8 cellular contexts compared by ENCODE assay signal in genomic region chr5:123089572-123089970, GRCh38. TPM values are rescaled to one million over a fixed set of nuclear protein-coding genes. Genes with fewer than 3 reads are reported as not detected.
DNase-seq lines count a peak whose midpoint lies in the region; ATAC-seq and TF ChIP-seq lines count a peak whose summit lies in the region.

No MANE protein-coding gene starts in this region.

- no peak for DNase-seq in AG04450 (ENCODE audit: low read depth, low spot score)
- peak; percentile 43 for DNase-seq in HT1080 (ENCODE audit: low read depth)
- peak; percentile 77 for DNase-seq in ecto neural progenitor cell (ENCODE audit: low spot score)
- peak in 1 of 3 donors; percentile 46 for DNase-seq in mucosa of descending colon
- no peak for DNase-seq in activated gamma-delta T cell (lab: John Stamatoyannopoulos, UW)
- no peak for DNase-seq in NCI-H1092 (lab: John Stamatoyannopoulos, UW)
- no peak for DNase-seq in NK-92 (lab: John Stamatoyannopoulos, UW; ENCODE audit: unreplicated experiment)

- CTCF ChIA-PET in AG04450 (lab: Charles Lee), result interaction anchor here (0.7 kb wide), 1 partner anchor 11 kb away, joined by 3 read pairs; no protein-coding TSS in a partner anchor

- H3K36me3 ChIP-seq in mucosa of descending colon (ENCODE audit: low read depth), result no peaks in the 10 kb centered on the region

- peaks cover 36% of the 10 kb centered on the region for H3K27me3 ChIP-seq in AG04450 (ENCODE audit: control insufficient read depth, insufficient read depth, low read length)

- no peak overlapping the region for H3K27ac ChIP-seq in AG04450 (ENCODE audit: low read depth, low read length)

- TF ChIP-seq CTCF in AG04450 (IDR thresholded peaks at IDR 0.05; ENCODE audit: low read depth, low read length), result no peak
- TF ChIP-seq CTCF in mucosa of descending colon (IDR thresholded peaks at IDR 0.05), result no peak

- intact Hi-C loops in mucosa of descending colon (cut with DNase I, micrococcal nuclease), result no loop called here

- POLR2A ChIA-PET in AG04450 (lab: Yijun Ruan, JAX), result interaction anchor here (1.3 kb wide), 1 partner anchor 67 kb away, joined by 11 read pairs; no protein-coding TSS in a partner anchor

- peak; percentile 61 for ATAC-seq in mucosa of descending colon
- no peak for ATAC-seq in HG03342 (IDR thresholded peaks at IDR 0.05; ENCODE audit: unreplicated experiment)

- H3K9me3 ChIP-seq in AG04450 (ENCODE audit: control insufficient read depth, insufficient read depth, low read length), result peaks cover 15% of the 10 kb centered on the region
- H3K9me3 ChIP-seq in mucosa of descending colon, result no peaks in the 10 kb centered on the region

- H3K4me1 ChIP-seq in mucosa of descending colon (ENCODE audit: low read depth), result peaks cover 14% of the 10 kb centered on the region

- H3K4me3 ChIP-seq in AG04450 (ENCODE audit: low read depth, low read length) (peak overlapping the region; percentile 73), mucosa of descending colon (no peak overlapping the region)

RNA-seq across cellular contexts. Expression of gene PRDM6, which starts 0.5 kb away (rescaled TPM):
- polyA plus RNA-seq in AG04450 (2011; rRNA removed), result 2.7 and 3.4 TPM in 2 replicates
- 5.4 and 5.8 TPM in 2 replicates for polyA minus RNA-seq in AG04450 (2011; rRNA and poly(A)+ RNA removed)
- total RNA-seq in HT1080 (2014; rRNA removed; shearing (Covaris generic)), result 0.03 and 0.42 TPM in 2 replicates
- polyA plus RNA-seq in HT1080 (2015; cell fraction: cytosol; rRNA removed), result 0.01 TPM in 2 replicates
- polyA plus RNA-seq in HT1080 (2015; cell fraction: nucleus; rRNA removed), result 0.01 and 0.06 TPM in 2 replicates
- 10 to 100 TPM in 1 of 3 donors, 1 to 10 TPM in 2; 2.1 to 21.1 (median 2.2) TPM for total RNA-seq in mucosa of descending colon

RNA-seq across cellular contexts. Expression of gene PPIC, which starts 53.0 kb away (rescaled TPM):
- 52.0 and 56.0 TPM in 2 replicates for polyA plus RNA-seq in AG04450 (2011; rRNA removed)
- 38.4 and 45.8 TPM in 2 replicates for polyA minus RNA-seq in AG04450 (2011; rRNA and poly(A)+ RNA removed)
- total RNA-seq in HT1080 (2014; rRNA removed; shearing (Covaris generic)), result 17.9 and 20.9 TPM in 2 replicates
- 44.6 and 47.3 TPM in 2 replicates for polyA plus RNA-seq in HT1080 (2015; cell fraction: cytosol; rRNA removed)
- polyA plus RNA-seq in HT1080 (2015; cell fraction: nucleus; rRNA removed), result 22.1 and 27.8 TPM in 2 replicates
- total RNA-seq in mucosa of descending colon, result 10 to 100 TPM; 49.7 to 68.8 (median 50.8) TPM

Comparison
In these comparisons a context has a peak if more than half of its experiments do, and no peak if none do; other contexts are left out.
1. DNase-seq: peak in HT1080 (single experiment) and ecto neural progenitor cell (single experiment); none in AG04450 (single experiment), activated gamma-delta T cell (single experiment), NCI-H1092 (single experiment) and NK-92 (single experiment).